14 cellular contexts compared by ENCODE assay signal in genomic region chr6:149455028-149455732, GRCh38. TPM values are rescaled to one million over a fixed set of nuclear protein-coding genes. Genes with fewer than 3 reads are reported as not detected.
A peak's percentile ranks its signal among the peaks of the same experiment; 100 is the strongest.
DNase-seq lines count a peak whose midpoint lies in the region; ATAC-seq and TF ChIP-seq lines count a peak whose summit lies in the region.
"Had no signal": no experiment of that assay in that cellular context is flagged by ENCODE, and none has a peak within 500 bp of the region (broad histone marks: within the 10 kb centered on the region; RNA-seq: fewer than 3 reads in every experiment).

No MANE protein-coding gene starts in this region.

- in situ Hi-C loops in IMR-90 (cut with MboI; ENCODE audit: low sequenced_read_pairs), result no loop called here

- H4K8ac ChIP-seq in IMR-90 (ENCODE audit: low read depth in 2 of 2, low read length in 2 of 2), result peak overlapping the region in 1 of 2 experiments; percentile 23; a peak in 1 of 4 replicates

- TF ChIP-seq CTCF in IMR-90 (conservative IDR thresholded peaks at IDR 0.05; ENCODE audit: low read depth, low read length) (no peak), breast epithelium (IDR thresholded peaks at IDR 0.05) (no peak), lower lobe of right lung (IDR thresholded peaks at IDR 0.05) (no peak), spleen (IDR thresholded peaks at IDR 0.05 in 8 of 11, conservative IDR thresholded peaks at IDR 0.05 in 3 of 11) (no peak), testis (IDR thresholded peaks at IDR 0.05) (no peak)

- peak overlapping the region; percentile 9; the same call in 1 of the 2 replicates for H3K4ac ChIP-seq in IMR-90 (ENCODE audit: low read depth, low read length)

- no peak overlapping the region for H3K27ac Mint-ChIP-seq in activated CD4-positive, alpha-beta T cell treated with anti-CD3 and anti-CD28 coated beads, Interleukin-2, amount 10 ng/mL, durations not matched to agents 7 days and 5 days
- H3K27ac Mint-ChIP-seq: activated naive CD8-positive, alpha-beta T cell treated with anti-CD3 and anti-CD28 coated beads, Interleukin-2, amount 10 ng/mL, durations not matched to agents 7 days and 5 days had no signal

- peak overlapping the region; percentile 15; the same call in 1 of the 3 replicates for H2BK15ac ChIP-seq in IMR-90 (ENCODE audit: low read depth, low read length)

- dilution Hi-C loops in IMR-90 (cut with HindIII; ENCODE audit: low sequenced_read_pairs, unreplicated experiment), result no loop called here

- H3K4me3 Mint-ChIP-seq in activated CD4-positive, alpha-beta T cell treated with anti-CD3 and anti-CD28 coated beads, Interleukin-2, amount 10 ng/mL, durations not matched to agents 7 days and 5 days, result no peak overlapping the region
- H3K4me3 Mint-ChIP-seq: activated naive CD8-positive, alpha-beta T cell treated with anti-CD3 and anti-CD28 coated beads, Interleukin-2, amount 10 ng/mL, durations not matched to agents 7 days and 5 days had no signal

- H3K27ac ChIP-seq in IMR-90 (ENCODE audit: insufficient read depth, low read length) (no peak overlapping the region), breast epithelium (peak overlapping the region; percentile 68 to 71), lower lobe of right lung (peak overlapping the region; percentile 78), spleen (peak overlapping the region in 4 of 8 donors; percentile 46 to 55 (median 50)), testis (no peak overlapping the region)
- H3K27ac ChIP-seq: hepatocyte had no signal

- intact Hi-C loops in IMR-90 (cut with micrococcal nuclease) (no loop called here), breast epithelium (cut with DNase I; ENCODE audit: low total_unique reads) (no loop called here), lower lobe of right lung (cut with DNase I) (no loop called here), spleen (cut with DNase I; ENCODE audit: low total_unique reads) (no loop called here), testis (cut with DNase I; ENCODE audit: low total_unique reads) (no loop called here)

- H3K36me3 ChIP-seq in IMR-90 (ENCODE audit: control insufficient read depth, insufficient read depth, low read length) (no peaks in the 10 kb centered on the region), breast epithelium (no peaks in the 10 kb centered on the region), lower lobe of right lung (peaks cover 4% of the 10 kb centered on the region), spleen (peaks cover 0 to 96% (median 32%) of the 10 kb centered on the region in 6 donors), testis (ENCODE audit: low read depth, missing control alignments) (no peaks in the 10 kb centered on the region)

- peak overlapping the region; percentile 4; the same call in 1 of the 2 replicates for H2AK5ac ChIP-seq in IMR-90 (ENCODE audit: low read depth, low read length)

- POLR2A ChIA-PET in IMR-90 (lab: Charles Lee; ENCODE audit: unreplicated experiment), result no interaction called here
- POLR2A ChIA-PET in activated CD4-positive, alpha-beta T cell treated with anti-CD3 and anti-CD28 coated beads, Interleukin-2, amount 10 ng/mL, durations not matched to agents 7 days and 5 days (lab: Charles Lee), result no interaction called here

- H4K20me1 ChIP-seq in IMR-90 (ENCODE audit: insufficient read depth, low read length), result no peaks in the 10 kb centered on the region

- no peak for TF ChIP-seq RAD21 in IMR-90 (IDR thresholded peaks at IDR 0.05; ENCODE audit: low read length)

- no peak overlapping the region; the same call in 1 of the 2 replicates for H2BK20ac ChIP-seq in IMR-90 (ENCODE audit: low read depth, low read length)

- H3K14ac ChIP-seq in IMR-90 (replicated peaks; ENCODE audit: low read depth, low read length), result no peak overlapping the region

- no peaks in the 10 kb centered on the region for H3K9me3 Mint-ChIP-seq in activated CD4-positive, alpha-beta T cell treated with anti-CD3 and anti-CD28 coated beads, Interleukin-2, amount 10 ng/mL, durations not matched to agents 7 days and 5 days
- H3K9me3 Mint-ChIP-seq: activated naive CD8-positive, alpha-beta T cell treated with anti-CD3 and anti-CD28 coated beads, Interleukin-2, amount 10 ng/mL, durations not matched to agents 7 days and 5 days had no signal

- peaks cover 3% of the 10 kb centered on the region; the same call in 1 of the 2 replicates for H3K9me1 ChIP-seq in IMR-90 (ENCODE audit: insufficient read depth, low read length)

- no peak overlapping the region for H3K4me2 ChIP-seq in IMR-90 (ENCODE audit: low read depth, low read length)

- H3K27me3 ChIP-seq in IMR-90 (ENCODE audit: control insufficient read depth, insufficient read depth, low read length), result peaks cover 15% of the 10 kb centered on the region; the same call in 1 of the 2 replicates
- no peaks in the 10 kb centered on the region for H3K27me3 ChIP-seq in breast epithelium
- peaks cover 13% of the 10 kb centered on the region for H3K27me3 ChIP-seq in lower lobe of right lung (ENCODE audit: low read depth)
- H3K27me3 ChIP-seq in spleen (replicated peaks in 1 of 7), result peaks cover 0 to 17% (median 13%) of the 10 kb centered on the region in 7 donors
- H3K27me3 ChIP-seq in testis, result no peaks in the 10 kb centered on the region
- H3K27me3 ChIP-seq: hepatocyte had no signal

- H2AK9ac ChIP-seq in IMR-90 (replicated peaks; ENCODE audit: low read depth, low read length, poor library complexity), result peak overlapping the region; percentile 15

- WGBS in IMR-90 (ENCODE audit: extremely low coverage in 2 of 2, insufficient read length in 1 of 2), 2 experiments, result 74% methylated on average over 4 of the region's 11 CpGs; no CpG with 5 or more reads in 1 of the 2 experiments
- WGBS in spleen, 5 donors, result 85 to 92% (median 88%) methylated on average over 8 to 11 of the region's 11 CpGs
- 60 to 74% methylated on average over 2 to 11 of the region's 11 CpGs for WGBS in testis, 2 donors

- H2BK5ac ChIP-seq in IMR-90 (ENCODE audit: low read depth, low read length, poor library complexity, severe bottlenecking), result no peak overlapping the region

- H3K4me1 Mint-ChIP-seq in activated CD4-positive, alpha-beta T cell treated with anti-CD3 and anti-CD28 coated beads, Interleukin-2, amount 10 ng/mL, durations not matched to agents 7 days and 5 days, result peaks cover 3% of the 10 kb centered on the region

- ATAC-seq in IMR-90 (ENCODE audit: low read depth) (no peak), lower lobe of right lung (peak; percentile 35 to 37), HG03378 (IDR thresholded peaks at IDR 0.05; ENCODE audit: unreplicated experiment) (no peak)

- no peaks in the 10 kb centered on the region for H3K27me3 Mint-ChIP-seq in activated CD4-positive, alpha-beta T cell treated with anti-CD3 and anti-CD28 coated beads, Interleukin-2, amount 10 ng/mL, durations not matched to agents 7 days and 5 days

- no peak for TF ChIP-seq POLR2A in IMR-90 (IDR thresholded peaks at IDR 0.05; ENCODE audit: low read depth, low read length)
- TF ChIP-seq POLR2A in breast epithelium (IDR thresholded peaks at IDR 0.05), result no peak
- no peak for TF ChIP-seq POLR2A in spleen (IDR thresholded peaks at IDR 0.05)
- no peak for TF ChIP-seq POLR2A in testis (IDR thresholded peaks at IDR 0.05)

- CTCF ChIA-PET in IMR-90 (lab: Yijun Ruan, JAX), result interaction anchor here (0.6 kb wide), 1 partner anchor 173 kb away, joined by 6 read pairs; no protein-coding TSS in a partner anchor
- CTCF ChIA-PET in activated CD4-positive, alpha-beta T cell treated with anti-CD3 and anti-CD28 coated beads, Interleukin-2, amount 10 ng/mL, durations not matched to agents 7 days and 5 days (lab: Charles Lee), result interaction anchor here (0.6 to 1.7 kb wide), 3 partner anchors 10 to 424 kb away, joined by 3 to 5 read pairs (median 4); no protein-coding TSS in a partner anchor

- H3K36me3 Mint-ChIP-seq in activated CD4-positive, alpha-beta T cell treated with anti-CD3 and anti-CD28 coated beads, Interleukin-2, amount 10 ng/mL, durations not matched to agents 7 days and 5 days (ENCODE audit: low read depth), result peaks cover 7% of the 10 kb centered on the region

- no TSS peak for BruUV-seq in IMR-90 (replicated peaks; lab: Mats Ljungman, UMichigan)

- H3K4me3 ChIP-seq in IMR-90 (ENCODE audit: insufficient read depth, low read depth, low read length), result no peak overlapping the region
- H3K4me3 ChIP-seq in breast epithelium, result no peak overlapping the region
- H3K4me3 ChIP-seq in lower lobe of right lung, result no peak overlapping the region
- H3K4me3 ChIP-seq in spleen, result no peak overlapping the region
- H3K4me3 ChIP-seq in testis, result no peak overlapping the region
- H3K4me3 ChIP-seq: hepatocyte, mucosa of descending colon had no signal

- H3K23ac ChIP-seq in IMR-90 (ENCODE audit: low read depth, low read length), result no peak overlapping the region

- H3K18ac ChIP-seq in IMR-90 (ENCODE audit: low read depth, low read length), result no peak overlapping the region

- no peak overlapping the region for H2AFZ ChIP-seq in IMR-90 (replicated peaks; ENCODE audit: low read length, poor library complexity)
- H2AFZ ChIP-seq: hepatocyte had no signal

- H3K4me1 ChIP-seq in IMR-90 (ENCODE audit: control insufficient read depth, insufficient read depth, low read length) (peaks cover 14% of the 10 kb centered on the region), breast epithelium (peaks cover 13 to 15% of the 10 kb centered on the region in 2 donors), lower lobe of right lung (peaks cover 44% of the 10 kb centered on the region), spleen (peaks cover 15 to 53% (median 36%) of the 10 kb centered on the region in 6 donors), testis (peaks cover 21% of the 10 kb centered on the region)

- DNase-seq in IMR-90 (no peak), breast epithelium (ENCODE audit: low spot score in 2 of 2) (no peak), lower lobe of right lung (no peak), spleen (peak; percentile 52), testis (no peak), HCEC 1CT (no peak)
- no peak for DNase-seq in activated CD4-positive, alpha-beta T cell treated with anti-CD3 and anti-CD28 coated beads, Interleukin-2, amount 10 ng/mL, durations not matched to agents 7 days and 5 days
- DNase-seq: activated CD4-positive, alpha-beta T cell treated with anti-CD3 and anti-CD28 coated beads, Interleukin-2, amount 50 U/mL, for 4 hours; COR-L47; T-helper 1 cell had no signal

- no peak overlapping the region for H3K56ac ChIP-seq in IMR-90 (ENCODE audit: extremely low read depth, insufficient read depth, low read length)

- H4K91ac ChIP-seq in IMR-90 (ENCODE audit: insufficient read depth, low read depth, low read length), result peak overlapping the region; percentile 23; the same call in 1 of the 2 replicates

- no peak overlapping the region; the same call in 1 of the 2 replicates for H2BK120ac ChIP-seq in IMR-90 (ENCODE audit: low read depth, low read length)

- H3K9me3 ChIP-seq in IMR-90 (ENCODE audit: control insufficient read depth, insufficient read depth, low read length), result no peaks in the 10 kb centered on the region
- H3K9me3 ChIP-seq in breast epithelium, result no peaks in the 10 kb centered on the region
- H3K9me3 ChIP-seq in lower lobe of right lung, result no peaks in the 10 kb centered on the region
- no peaks in the 10 kb centered on the region for H3K9me3 ChIP-seq in spleen
- no peaks in the 10 kb centered on the region for H3K9me3 ChIP-seq in testis
- H3K9me3 ChIP-seq: mucosa of descending colon had no signal

- no peaks in the 10 kb centered on the region for H3K79me1 ChIP-seq in IMR-90 (ENCODE audit: low read depth in 1 of 2, low read length in 2 of 2)

- no peak overlapping the region for H4K5ac ChIP-seq in IMR-90 (ENCODE audit: low read depth, low read length)

- H3K9ac ChIP-seq in IMR-90 (ENCODE audit: low read depth, low read length), result no peak overlapping the region

RNA-seq across cellular contexts. Expression of gene ZC3H12D, which starts 29.6 kb away (rescaled TPM):
- total RNA-seq in IMR-90 (2012; rRNA removed), result under 0.01 TPM in 1 of 2 replicates, not detected in the other
- polyA plus RNA-seq in IMR-90 (2012; rRNA removed), result 0.07 and 0.12 TPM in 2 replicates
- under 0.01 and 0.01 TPM in 2 replicates for polyA plus RNA-seq in IMR-90 (2012; cell fraction: cytosol; rRNA removed)
- polyA plus RNA-seq in IMR-90 (2012; cell fraction: nucleus; rRNA removed; ENCODE audit: low replicate concordance), result 0.26 and 0.38 TPM in 2 replicates
- total RNA-seq in breast epithelium, result 1 to 10 TPM; 2.3 to 6.4 (median 3.8) TPM
- 2.6 TPM for total RNA-seq in lower lobe of right lung
- total RNA-seq in spleen, result 10 to 100 TPM; 20.1 to 38.4 (median 27.3) TPM
- polyA plus RNA-seq in spleen, result 10 to 100 TPM; 15.2 to 24.4 (median 18.3) TPM
- total RNA-seq in testis, result 1 to 10 TPM; 1.4 to 2.1 TPM
- 0.61 TPM for polyA plus RNA-seq in testis (ENCODE audit: insufficient read depth, low read depth, low replicate concordance)
- total RNA-seq in activated CD4-positive, alpha-beta T cell treated with anti-CD3 and anti-CD28 coated beads, Interleukin-2, amount 10 ng/mL, durations not matched to agents 7 days and 5 days, result 10 to 100 TPM; 10.7 to 16.5 TPM

RNA-seq across cellular contexts. Expression of gene SUMO4, which starts 55.1 kb away (rescaled TPM):
- total RNA-seq in IMR-90 (2012; rRNA removed) (1.9 and 2.2 TPM in 2 replicates), breast epithelium (1 to 10 TPM; 3.0 to 7.8 (median 5.6) TPM), lower lobe of right lung (2.0 TPM), spleen (10 to 100 TPM in 2 of 7 donors, 1 to 10 TPM in 5; 4.7 to 19.7 (median 7.0) TPM), testis (1 to 10 TPM; 4.6 to 6.3 TPM)
- polyA plus RNA-seq in IMR-90 (2012; rRNA removed) (not detected in 2 replicates), spleen (under 1 TPM in 1 of 3 donors, not detected in 2; 0.16 TPM), testis (ENCODE audit: insufficient read depth, low read depth, low replicate concordance) (not detected)
- not detected in 2 replicates for polyA plus RNA-seq in IMR-90 (2012; cell fraction: cytosol; rRNA removed)
- polyA plus RNA-seq in IMR-90 (2012; cell fraction: nucleus; rRNA removed; ENCODE audit: low replicate concordance), result 0.05 and 0.44 TPM in 2 replicates
- total RNA-seq in activated CD4-positive, alpha-beta T cell treated with anti-CD3 and anti-CD28 coated beads, Interleukin-2, amount 10 ng/mL, durations not matched to agents 7 days and 5 days, result 10 to 100 TPM in 1 of 2 experiments, 1 to 10 TPM in 1; 7.9 to 10.2 TPM

Comparison
In these comparisons a context has a peak if more than half of its experiments do, and no peak if none do; other contexts are left out.
1. ATAC-seq: peak in lower lobe of right lung (2 of 2); none in IMR-90 (single experiment) and HG03378 (single experiment).
2. H3K27ac ChIP-seq: peak in breast epithelium (2 of 2) and lower lobe of right lung (single experiment); none in IMR-90 (single experiment) and testis (0 of 2).